ENCODE assay signal across 4 cellular contexts in the genomic region with DNA sequence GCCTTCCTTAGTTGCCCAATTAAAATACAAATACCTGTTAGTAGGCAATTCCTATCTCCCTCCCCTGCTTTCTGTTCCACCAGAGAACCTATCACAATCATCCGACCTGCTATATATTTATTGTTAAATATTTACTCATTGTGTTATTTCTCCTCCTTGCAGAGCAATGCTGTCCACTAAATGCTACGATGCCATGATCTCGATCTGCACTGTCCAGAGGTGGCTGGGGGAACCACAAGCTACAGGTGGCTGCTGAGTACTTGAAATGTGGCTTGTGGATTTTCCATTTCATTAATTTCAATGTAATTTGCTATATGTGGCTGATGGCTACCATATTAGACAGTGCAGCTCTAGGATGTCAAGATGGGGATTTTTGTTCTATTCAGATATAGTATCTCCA. TPM values are rescaled to one million over a fixed set of nuclear protein-coding genes. Genes with fewer than 3 reads are reported as not detected.
"Had no signal": no experiment of that assay in that cellular context is flagged by ENCODE, and none has a peak within 500 bp of the region (broad histone marks: within the 10 kb centered on the region; RNA-seq: fewer than 3 reads in every experiment).

No MANE protein-coding gene starts in this region.

- H3K4me3 ChIP-seq: GM12878 had no signal

- DNase-seq: GDM1, GF-D8 had no signal

- ATAC-seq: GM12878 had no signal

RNA-seq across cellular contexts. Expression of a gene that starts 5.1 kb away (rescaled TPM):
- total RNA-seq: G401, GM12878 had no signal

RNA-seq across cellular contexts. Expression of a gene that starts 11.4 kb away (rescaled TPM):
- total RNA-seq: GM12878 had no signal

RNA-seq across cellular contexts. Expression of a gene that starts 19.5 kb away (rescaled TPM):
- total RNA-seq: G401, GM12878 had no signal

RNA-seq across cellular contexts. Expression of a gene that starts 37.1 kb away (rescaled TPM):
- total RNA-seq: G401, GM12878 had no signal

RNA-seq across cellular contexts. Expression of a gene that starts 53.1 kb away (rescaled TPM):
- total RNA-seq: G401, GM12878 had no signal
